28 cellular contexts compared by ENCODE assay signal in genomic region chr10:29960261-29960660, GRCh38.
"Had no signal": no experiment of that assay in that cellular context is flagged by ENCODE, and none has a peak within 500 bp of the region (broad histone marks: within the 10 kb centered on the region; RNA-seq: fewer than 3 reads in every experiment).

No MANE protein-coding gene starts in this region.

- H3K9me3 Mint-ChIP-seq: activated CD4-positive, alpha-beta T cell treated with anti-CD3 and anti-CD28 coated beads, Interleukin-2, amount 10 ng/mL, durations not matched to agents 7 days and 5 days; activated naive CD4-positive, alpha-beta T cell treated with anti-CD3 and anti-CD28 coated beads, Interleukin-2, amount 10 ng/mL, durations not matched to agents 7 days and 5 days had no signal

- H3K4me3 ChIP-seq: PC-9 had no signal

- H3K4me3 Mint-ChIP-seq: activated CD4-positive, alpha-beta T cell treated with anti-CD3 and anti-CD28 coated beads, Interleukin-2, amount 10 ng/mL, durations not matched to agents 7 days and 5 days; activated CD8-positive, alpha-beta T cell treated with anti-CD3 and anti-CD28 coated beads, Interleukin-2, amount 10 ng/mL, durations not matched to agents 7 days and 5 days; activated naive CD4-positive, alpha-beta T cell treated with anti-CD3 and anti-CD28 coated beads, Interleukin-2, amount 10 ng/mL, durations not matched to agents 7 days and 5 days; activated naive CD8-positive, alpha-beta T cell treated with anti-CD3 and anti-CD28 coated beads for 36 hours; activated T-cell treated with anti-CD3 and anti-CD28 coated beads, Interleukin-2, amount 50 U/mL, for 4 hours had no signal

- H3K36me3 ChIP-seq: brain microvascular endothelial cell had no signal

- H3K36me3 Mint-ChIP-seq: activated naive CD4-positive, alpha-beta T cell treated with anti-CD3 and anti-CD28 coated beads, Interleukin-2, amount 10 ng/mL, durations not matched to agents 7 days and 5 days; activated naive CD8-positive, alpha-beta T cell treated with anti-CD3 and anti-CD28 coated beads for 36 hours had no signal

- H3K27me3 Mint-ChIP-seq: activated CD4-positive, alpha-beta T cell treated with anti-CD3 and anti-CD28 coated beads, Interleukin-2, amount 10 ng/mL, durations not matched to agents 7 days and 5 days; activated naive CD8-positive, alpha-beta T cell treated with anti-CD3 and anti-CD28 coated beads for 36 hours had no signal

- ATAC-seq: activated CD8-positive, alpha-beta T cell treated with anti-CD3 and anti-CD28 coated beads, Interleukin-2, amount 10 ng/mL, durations not matched to agents 7 days and 5 days; activated T-cell treated with anti-CD3 and anti-CD28 coated beads, Interleukin-2, amount 50 U/mL, for 4 hours; Right ventricle myocardium inferior; SK-N-SH treated with all-trans-retinoic acid at 6 μM for 48 hours had no signal

- H3K27me3 ChIP-seq: brain microvascular endothelial cell had no signal

- H3K9ac ChIP-seq: KMS-11 had no signal

- H3K27ac Mint-ChIP-seq: activated CD4-positive, alpha-beta T cell treated with anti-CD3 and anti-CD28 coated beads, Interleukin-2, amount 10 ng/mL, durations not matched to agents 7 days and 5 days; activated CD8-positive, alpha-beta T cell treated with anti-CD3 and anti-CD28 coated beads, Interleukin-2, amount 10 ng/mL, durations not matched to agents 7 days and 5 days; activated naive CD4-positive, alpha-beta T cell treated with anti-CD3 and anti-CD28 coated beads, Interleukin-2, amount 10 ng/mL, durations not matched to agents 7 days and 5 days; activated naive CD8-positive, alpha-beta T cell treated with anti-CD3 and anti-CD28 coated beads for 36 hours had no signal

- H3K4me2 ChIP-seq: KMS-11, PC-9 had no signal

- H3K4me1 Mint-ChIP-seq: activated CD4-positive, alpha-beta T cell treated with anti-CD3 and anti-CD28 coated beads, Interleukin-2, amount 10 ng/mL, durations not matched to agents 7 days and 5 days; activated naive CD4-positive, alpha-beta T cell treated with anti-CD3 and anti-CD28 coated beads, Interleukin-2, amount 10 ng/mL, durations not matched to agents 7 days and 5 days; activated naive CD8-positive, alpha-beta T cell treated with anti-CD3 and anti-CD28 coated beads for 36 hours had no signal

- H2AFZ ChIP-seq: PC-9 had no signal

- H3K27ac ChIP-seq: brain microvascular endothelial cell, KMS-11, PC-9, RWPE1 had no signal

- DNase-seq: activated CD4-positive, alpha-beta T cell treated with anti-CD3 and anti-CD28 coated beads, Interleukin-2, amount 10 ng/mL, durations not matched to agents 7 days and 5 days; activated CD4-positive, alpha-beta T cell treated with anti-CD3 and anti-CD28 coated beads, Interleukin-2, amount 50 U/mL, for 48 hours; activated CD8-positive, alpha-beta T cell treated with anti-CD3 and anti-CD28 coated beads, Interleukin-2, amount 10 ng/mL, durations not matched to agents 7 days and 5 days; activated effector memory CD4-positive, alpha-beta T cell treated with Interleukin-2 at 50 U/mL for 16 hours; activated naive CD4-positive, alpha-beta T cell treated with anti-CD3 and anti-CD28 coated beads, Interleukin-2, amount 10 ng/mL, durations not matched to agents 7 days and 5 days; activated naive CD8-positive, alpha-beta T cell treated with anti-CD3 and anti-CD28 coated beads for 36 hours; activated T-cell treated with anti-CD3 and anti-CD28 coated beads, Interleukin-2, amount 50 U/mL, for 4 hours; amniotic stem cell; aorta; brain microvascular endothelial cell; central memory CD4-positive, alpha-beta T cell; NCI-H1105; NCI-H1417 treated with DMSO at 0.1 percent for 48 hours; NCI-H187 treated with DMSO at 0.1 percent for 48 hours; NCI-H2081; NCI-H226; NCI-H446 treated with DMSO at 0.1 percent for 48 hours; NCI-H524; NCI-H69; PC-9; SIG-M5; SW 1271 had no signal

- FAIRE-seq: RCC 7860, TTC549 had no signal
